Comparison of ENCODE assay signal across 27 cellular contexts in the genomic region with DNA sequence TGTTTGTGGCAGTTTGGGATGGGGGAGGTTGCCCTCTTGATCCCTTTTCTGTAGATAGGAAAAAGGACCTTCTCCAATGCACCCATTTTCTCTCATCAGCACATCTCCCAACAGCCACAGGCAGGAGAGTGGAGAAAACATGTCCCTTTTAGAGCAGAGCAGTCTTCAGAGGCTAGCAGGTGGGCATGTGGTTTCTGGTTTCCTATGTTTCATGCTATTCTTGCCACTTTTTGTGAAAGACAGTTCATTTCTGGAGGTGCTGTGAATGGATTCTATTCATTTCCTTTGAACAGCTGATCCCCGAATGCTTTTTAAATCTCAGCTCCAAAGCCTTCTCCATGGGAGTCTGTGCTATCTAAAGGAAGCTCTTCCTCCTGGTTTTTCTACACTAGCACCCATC. TPM values are rescaled to one million over a fixed set of nuclear protein-coding genes. Genes with fewer than 3 reads are reported as not detected.
"Had no signal": no experiment of that assay in that cellular context is flagged by ENCODE, and none has a peak within 500 bp of the region (broad histone marks: within the 10 kb centered on the region; RNA-seq: fewer than 3 reads in every experiment).

No MANE protein-coding gene starts in this region.

- ATAC-seq: left colon; left lung; lower lobe of right lung; natural killer cell; right lobe of liver; stimulated activated naive B cell treated with anti-CD40 and anti-IgM and Interleukin-4, amounts not matched to agents 10 μg/mL and 1 μg/mL and 100 μg/mL, for 72 hours; stimulated activated naive CD8-positive, alpha-beta T cell treated with anti-CD3 and anti-CD28 coated beads, Interleukin-15, Interleukin-2, amounts not matched to agents 100 U/mL and 50 U/mL, for 24 hours had no signal

- H3K36me3 Mint-ChIP-seq: natural killer cell had no signal

- FAIRE-seq: keratinocyte had no signal

- H3K9me3 Mint-ChIP-seq: natural killer cell; stimulated activated naive B cell treated with anti-CD40 and anti-IgM and Interleukin-4, amounts not matched to agents 10 μg/mL and 1 μg/mL and 100 μg/mL, for 72 hours had no signal

- H3K4me3 Mint-ChIP-seq: naive B cell; natural killer cell; stimulated activated naive B cell treated with anti-CD40 and anti-IgM and Interleukin-4, amounts not matched to agents 10 μg/mL and 1 μg/mL and 100 μg/mL, for 72 hours had no signal

- DNase-seq: hippocampal formation; kidney glomerular epithelial cell; left colon; left lung; lower lobe of right lung; mammary epithelial cell; mesenchymal stem cell; naive B cell; natural killer cell; ovary; right lobe of liver; stimulated activated CD4-positive, alpha-beta T cell treated with anti-CD3 and anti-CD28 coated beads, Interleukin-1b, Interleukin-23, amount 100 ng/mL, for 48 hours; stimulated activated CD4-positive, alpha-beta T cell treated with anti-CD3 and anti-CD28 coated beads, Interleukin-2, amount 100 ng/mL, for 48 hours; stimulated activated CD4-positive, alpha-beta T cell treated with anti-CD3 and anti-CD28 coated beads, Interleukin-4, amount 100 ng/mL, for 4 hours; stimulated activated CD8-positive, alpha-beta memory T cell treated with anti-CD3 and anti-CD28 coated beads, Interleukin-4, amount 100 ng/mL, for 48 hours; stimulated activated naive B cell treated with anti-CD40 and anti-IgM and Interleukin-4, amounts not matched to agents 10 μg/mL and 1 μg/mL and 100 μg/mL, for 72 hours; stimulated activated naive CD8-positive, alpha-beta T cell treated with anti-CD3 and anti-CD28 coated beads, Interleukin-15, Interleukin-2, amounts not matched to agents 100 U/mL and 50 U/mL, for 24 hours; stomach; testis; thyroid gland; transverse colon had no signal

- H3K27me3 ChIP-seq: left lung, ovary, right atrium auricular region, right lobe of liver, stomach, testis, thyroid gland, transverse colon, vagina had no signal

- H3K36me3 ChIP-seq: left lung, lower lobe of right lung, ovary, right atrium auricular region, right lobe of liver, thyroid gland, transverse colon, vagina had no signal

- H3K4me1 Mint-ChIP-seq: naive B cell; stimulated activated naive B cell treated with anti-CD40 and anti-IgM and Interleukin-4, amounts not matched to agents 10 μg/mL and 1 μg/mL and 100 μg/mL, for 72 hours had no signal

- H3K27ac Mint-ChIP-seq: natural killer cell; progenitor cell of endocrine pancreas; stimulated activated naive B cell treated with anti-CD40 and anti-IgM and Interleukin-4, amounts not matched to agents 10 μg/mL and 1 μg/mL and 100 μg/mL, for 72 hours had no signal

- H3K4me2 ChIP-seq: smooth muscle cell had no signal

- H3K4me3 ChIP-seq: left lung, lower lobe of right lung, ovary, right atrium auricular region, right lobe of liver, smooth muscle cell, stomach, testis, thyroid gland, transverse colon, vagina had no signal

- H3K9me3 ChIP-seq: left lung, lower lobe of right lung, ovary, right atrium auricular region, right lobe of liver, stomach, testis, thyroid gland, transverse colon, vagina had no signal

- H3K27ac ChIP-seq: left lung, lower lobe of right lung, ovary, right atrium auricular region, right lobe of liver, stomach, testis, thyroid gland, transverse colon, vagina had no signal

- H3K27me3 Mint-ChIP-seq: naive B cell; stimulated activated naive B cell treated with anti-CD40 and anti-IgM and Interleukin-4, amounts not matched to agents 10 μg/mL and 1 μg/mL and 100 μg/mL, for 72 hours had no signal

- H3K4me1 ChIP-seq: left lung, lower lobe of right lung, right atrium auricular region, right lobe of liver, stomach, testis, transverse colon, vagina had no signal

RNA-seq across cellular contexts. Expression of a gene that starts 18.9 kb away (rescaled TPM):
- total RNA-seq: natural killer cell, pulmonary artery endothelial cell had no signal
